Comparison of ENCODE assay signal across 19 cellular contexts in the genomic region with DNA sequence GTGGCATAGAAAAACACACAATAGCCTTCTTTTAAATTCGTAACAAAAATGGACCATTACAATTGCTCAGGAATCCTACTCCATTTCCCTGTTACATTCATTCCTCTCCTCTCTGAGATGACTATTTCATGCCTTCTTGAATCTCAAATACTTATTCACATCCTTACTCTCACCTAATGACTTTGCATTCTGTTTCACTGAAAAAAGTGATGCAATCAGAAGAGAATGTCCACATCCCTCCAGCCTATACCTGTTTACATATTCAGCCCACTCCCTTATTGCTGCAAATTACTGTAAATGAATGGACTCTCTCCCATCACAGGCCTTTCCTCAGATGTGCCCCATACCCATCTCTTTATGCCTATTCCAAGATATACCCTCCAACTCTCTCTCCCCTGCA. TPM values are rescaled to one million over a fixed set of nuclear protein-coding genes. Genes with fewer than 3 reads are reported as not detected.
DNase-seq lines count a peak whose midpoint lies in the region; ATAC-seq, FAIRE-seq and TF ChIP-seq lines count a peak whose summit lies in the region.
"Had no signal": no experiment of that assay in that cellular context is flagged by ENCODE, and none has a peak within 500 bp of the region (broad histone marks: within the 10 kb centered on the region; RNA-seq: fewer than 3 reads in every experiment).

No MANE protein-coding gene starts in this region.

- H3K79me1 ChIP-seq in H1 (ENCODE audit: low read depth, low read length), result no peaks in the 10 kb centered on the region; the same call in 1 of the 2 replicates

- H3K27me3 ChIP-seq in PC-9 (ENCODE audit: insufficient read depth, low read depth) (no peaks in the 10 kb centered on the region), H1 (replicated peaks in 1 of 4; ENCODE audit: control insufficient read depth in 3 of 4, extremely low read depth in 1 of 4, insufficient read depth in 3 of 4, low read length in 3 of 4) (no peaks in the 10 kb centered on the region), kidney epithelial cell (ENCODE audit: control insufficient read depth, insufficient read depth, low read length) (no peaks in the 10 kb centered on the region), tibial nerve (no peaks in the 10 kb centered on the region), aorta (ENCODE audit: control insufficient read depth in 1 of 2, insufficient read depth in 2 of 2, low read length in 1 of 2) (no peaks in the 10 kb centered on the region)
- H3K27me3 ChIP-seq: SJCRH30 had no signal

- no peak overlapping the region for H4K5ac ChIP-seq in H1 (ENCODE audit: insufficient read length, low read depth, low read length)

- TF ChIP-seq RAD21 in H1 (IDR thresholded peaks at IDR 0.05 in 1 of 2, conservative IDR thresholded peaks at IDR 0.05 in 1 of 2; ENCODE audit: low read depth in 2 of 2, low read length in 2 of 2), result no peak

- no peak overlapping the region for H2BK15ac ChIP-seq in H1 (ENCODE audit: low read length)

- intact Hi-C loops in PC-9 (cut with micrococcal nuclease; ENCODE audit: unreplicated experiment), result no loop called here
- intact Hi-C loops in aorta (cut with DNase I), result no loop called here

- H2AFZ ChIP-seq in PC-9, result peak overlapping the region; percentile 6; the same call in 1 of the 2 replicates
- H2AFZ ChIP-seq in H1 (ENCODE audit: low read length), result no peak overlapping the region

- H3F3A ChIP-seq in PC-9 (ENCODE audit: insufficient read depth, low read depth), result peaks cover 7% of the 10 kb centered on the region; the same call in 1 of the 2 replicates

- H4K20me1 ChIP-seq in PC-9 (ENCODE audit: insufficient read depth), result no peaks in the 10 kb centered on the region
- no peaks in the 10 kb centered on the region for H4K20me1 ChIP-seq in H1 (replicated peaks in 1 of 2; ENCODE audit: control insufficient read depth in 1 of 2, insufficient read depth in 2 of 2, low read length in 2 of 2)

- H3K79me2 ChIP-seq in PC-9 (ENCODE audit: low read depth), result no peaks in the 10 kb centered on the region
- no peaks in the 10 kb centered on the region for H3K79me2 ChIP-seq in H1 (ENCODE audit: control insufficient read depth in 1 of 2, insufficient read depth in 2 of 2, low read length in 2 of 2)

- no peak overlapping the region for H3K18ac ChIP-seq in H1 (ENCODE audit: extremely low read depth, low read length)

- H3K4ac ChIP-seq in H1 (replicated peaks; ENCODE audit: insufficient read length, low read depth, low read length), result no peak overlapping the region

- H3K4me3 ChIP-seq in HEK293 (ENCODE audit: low read depth, low read length) (no peak overlapping the region), PC-9 (no peak overlapping the region), H1 (ENCODE audit: extremely low read depth in 1 of 4, insufficient read depth in 2 of 4, low read depth in 3 of 4, low read length in 4 of 4) (no peak overlapping the region), kidney epithelial cell (ENCODE audit: low read depth, low read length) (no peak overlapping the region), tibial nerve (no peak overlapping the region), aorta (ENCODE audit: low read length in 2 of 2) (no peak overlapping the region)
- H3K4me3 ChIP-seq: SJCRH30 had no signal

- H3K4me1 ChIP-seq in HEK293 (ENCODE audit: control insufficient read depth, insufficient read depth, low read length), result peaks cover 11% of the 10 kb centered on the region
- peaks cover 26% of the 10 kb centered on the region for H3K4me1 ChIP-seq in PC-9 (replicated peaks; ENCODE audit: insufficient read depth)
- H3K4me1 ChIP-seq in H1 (replicated peaks in 1 of 4; ENCODE audit: control insufficient read depth in 3 of 4, insufficient read depth in 4 of 4, low read length in 3 of 4), result no peaks in the 10 kb centered on the region
- H3K4me1 ChIP-seq in tibial nerve, result peaks cover 0 to 4% (median 0%) of the 10 kb centered on the region in 4 donors
- no peaks in the 10 kb centered on the region for H3K4me1 ChIP-seq in aorta (ENCODE audit: control insufficient read depth in 1 of 2, insufficient read depth in 2 of 2, low read length in 2 of 2)
- H3K4me1 ChIP-seq: SJCRH30 had no signal

- H2BK120ac ChIP-seq in H1 (replicated peaks; ENCODE audit: low read depth, low read length), result no peak overlapping the region

- H3K9me3 ChIP-seq in HEK293 (ENCODE audit: control insufficient read depth, insufficient read depth, low read depth, low read length) (no peaks in the 10 kb centered on the region), PC-9 (ENCODE audit: insufficient read depth, low read depth) (peaks cover 10% of the 10 kb centered on the region; the same call in 1 of the 2 replicates), H1 (ENCODE audit: insufficient read depth in 2 of 2, low read depth in 1 of 2, low read length in 1 of 2) (no peaks in the 10 kb centered on the region), tibial nerve (no peaks in the 10 kb centered on the region), aorta (ENCODE audit: control insufficient read depth, low read length) (no peaks in the 10 kb centered on the region)
- H3K9me3 ChIP-seq: SJCRH30 had no signal

- no peak for FAIRE-seq in H1 (lab: Jason Lieb, UNC)

- no peak for TF ChIP-seq CTCF in HEK293 (tag by site-specific recombination; IDR thresholded peaks at IDR 0.05)
- no peak for TF ChIP-seq CTCF in PC-9 (conservative IDR thresholded peaks at IDR 0.05)
- TF ChIP-seq CTCF in H1 (IDR thresholded peaks at IDR 0.05; ENCODE audit: control extremely low read depth in 1 of 3, insufficient read depth in 1 of 3, low read depth in 1 of 3, low read length in 3 of 3), result no peak
- TF ChIP-seq CTCF in kidney epithelial cell (IDR thresholded peaks at IDR 0.05; ENCODE audit: insufficient read depth, low read length, poor library complexity, severe bottlenecking), result no peak
- TF ChIP-seq CTCF in tibial nerve (IDR thresholded peaks at IDR 0.05), result no peak

- no peak overlapping the region for H3K9ac ChIP-seq in H1 (replicated peaks in 1 of 4; ENCODE audit: extremely low read depth in 1 of 4, low read depth in 3 of 4, low read length in 3 of 4)

- POLR2A ChIA-PET in HEK293 (lab: Yijun Ruan, JAX), result interaction anchor here (0.5 kb wide), 1 partner anchor 20 kb away, joined by 3 read pairs; no protein-coding TSS in a partner anchor
- POLR2A ChIA-PET in PC-9 (lab: Charles Lee; ENCODE audit: unreplicated experiment), result interaction anchor here (0.6 kb wide), 1 partner anchor 14 kb away, joined by 5 read pairs; no protein-coding TSS in a partner anchor
- POLR2A ChIA-PET in H1 (lab: Charles Lee; ENCODE audit: partially characterized antibody), result no interaction called here

- no peak overlapping the region for H2BK5ac ChIP-seq in H1 (ENCODE audit: low read depth, low read length)

- H4K8ac ChIP-seq in H1 (ENCODE audit: extremely low read depth, insufficient read depth, low read length), result no peak overlapping the region

- H3K27ac ChIP-seq in HEK293 (ENCODE audit: extremely low read depth, low read depth, low read length) (no peak overlapping the region), PC-9 (peak overlapping the region; percentile 59), H1 (ENCODE audit: low read depth, low read length) (no peak overlapping the region), tibial nerve (no peak overlapping the region), aorta (ENCODE audit: low read depth in 1 of 2, low read length in 2 of 2) (no peak overlapping the region)
- H3K27ac ChIP-seq: SJCRH30 had no signal

- no peaks in the 10 kb centered on the region; the same call in 1 of the 2 replicates for H3K23me2 ChIP-seq in H1 (ENCODE audit: low read depth, low read length)

- H3K56ac ChIP-seq in H1 (replicated peaks; ENCODE audit: insufficient read length, low read depth, low read length), result no peak overlapping the region

- WGBS in H1 (ENCODE audit: extremely low coverage in 1 of 2, insufficient coverage in 1 of 2, insufficient read length in 1 of 2, insufficient replicate concordance in 2 of 2, low coverage in 1 of 2, low lambda C conversion rate in 2 of 2, missing lambda C conversion rate in 1 of 2), 2 experiments, result 68% methylated on average over 1 of the region's 1 CpG; no CpG with 5 or more reads in 1 of the 2 experiments
- 47 to 60% methylated on average over 1 of the region's 1 CpG for WGBS in tibial nerve, 2 donors
- 17 to 34% methylated on average over 1 of the region's 1 CpG for WGBS in aorta, 2 donors

- CTCF ChIA-PET in HEK293 (lab: Yijun Ruan, JAX) (interaction anchor here (0.6 to 0.7 kb wide), 2 partner anchors 107 to 313 kb away, joined by 4 read pairs; no protein-coding TSS in a partner anchor), PC-9 (lab: Charles Lee) (no interaction called here), H1 (lab: Charles Lee; ENCODE audit: partially characterized antibody) (interaction anchor here (0.6 to 1.0 kb wide), 2 partner anchors 25 to 103 kb away, joined by 3 to 4 read pairs; no protein-coding TSS in a partner anchor)

- H2AK5ac ChIP-seq in H1 (ENCODE audit: low read depth, low read length), result no peak overlapping the region

- DNase-seq in PC-9 (peak in 1 of 2 experiments; percentile 49), H1 (ENCODE audit: low read depth in 1 of 2, low spot score in 2 of 2) (no peak), kidney epithelial cell (ENCODE audit: low read depth) (peak; percentile 10), NCI-H1105 treated with DMSO at 0.1 percent for 48 hours (lab: John Stamatoyannopoulos, UW) (no peak), tibial nerve (ENCODE audit: low spot score in 2 of 2) (no peak), aorta (no peak)
- DNase-seq in activated T-cell treated with anti-CD3 and anti-CD28 coated beads, Interleukin-2, amount 50 U/mL, for 48 hours, result no peak
- DNase-seq: C1 segment of cervical spinal cord; CD8-positive, alpha-beta memory T cell; DMS79; H9; NCI-H1417; NCI-H187; NCI-H2107; NCI-H2227 treated with DMSO at 0.1 percent for 48 hours; NCI-H510A treated with DMSO at 0.1 percent for 48 hours; NCI-H82; SJCRH30 had no signal

- H3K14ac ChIP-seq in H1 (ENCODE audit: insufficient read length), result no peak overlapping the region

- H2BK12ac ChIP-seq in H1 (ENCODE audit: low read depth, low read length), result no peak overlapping the region

- H2BK20ac ChIP-seq in H1 (ENCODE audit: low read length), result no peak overlapping the region

- no peaks in the 10 kb centered on the region for H3K36me3 ChIP-seq in HEK293 (ENCODE audit: control insufficient read depth in 2 of 2, insufficient read depth in 1 of 2, low read length in 2 of 2)
- H3K36me3 ChIP-seq in PC-9 (ENCODE audit: low read depth), result no peaks in the 10 kb centered on the region
- no peaks in the 10 kb centered on the region for H3K36me3 ChIP-seq in H1 (ENCODE audit: control insufficient read depth in 2 of 4, insufficient read depth in 4 of 4, low read length in 3 of 4)
- H3K36me3 ChIP-seq in kidney epithelial cell (ENCODE audit: control insufficient read depth, insufficient read depth, low read length), result no peaks in the 10 kb centered on the region
- no peaks in the 10 kb centered on the region for H3K36me3 ChIP-seq in tibial nerve
- H3K36me3 ChIP-seq in aorta (ENCODE audit: control insufficient read depth in 1 of 2, insufficient read depth in 2 of 2, low read length in 1 of 2), result no peaks in the 10 kb centered on the region
- H3K36me3 ChIP-seq: SJCRH30 had no signal

- H3K23ac ChIP-seq in H1 (ENCODE audit: insufficient read length), result no peak overlapping the region

- no TSS peak for BruUV-seq in PC-9 (replicated peaks; lab: Mats Ljungman, UMichigan)

- no peaks in the 10 kb centered on the region for H3K9me2 ChIP-seq in PC-9 (ENCODE audit: insufficient read depth)

- H3K4me2 ChIP-seq in PC-9, result peak overlapping the region; percentile 1; the same call in 1 of the 2 replicates
- H3K4me2 ChIP-seq in H1 (ENCODE audit: insufficient read depth in 1 of 2, low read depth in 2 of 2, low read length in 2 of 2), result no peak overlapping the region

- no peak for TF ChIP-seq POLR2A in H1 (IDR thresholded peaks at IDR 0.05; ENCODE audit: control extremely low read depth in 1 of 2, low read depth in 2 of 2, low read length in 2 of 2)
- TF ChIP-seq POLR2A in tibial nerve (IDR thresholded peaks at IDR 0.05), result no peak

- TF ChIP-seq EP300 in H1 (IDR thresholded peaks at IDR 0.05; ENCODE audit: borderline replicate concordance in 1 of 2, low read depth in 2 of 2, low read length in 2 of 2) (no peak), tibial nerve (IDR thresholded peaks at IDR 0.05) (no peak)

- H4K91ac ChIP-seq in H1 (replicated peaks; ENCODE audit: insufficient read length, low read length), result no peak overlapping the region

- ATAC-seq in aorta (ENCODE audit: low FRiP score), result no peak

RNA-seq across cellular contexts. Expression of gene TAAR1, which starts 8.6 kb away (rescaled TPM):
- total RNA-seq in PC-9 (2021) (not detected in 2 replicates), kidney epithelial cell (not detected in 2 replicates), tibial nerve (not detected), aorta (not detected)
- not detected in 2 replicates for total RNA-seq in H1 (2021; fragmentation: NEBNext Ultra II Directional; extraction: Animal tissue kit (Norgen Biotek cat#: 25700))
- polyA plus RNA-seq in H1 (2011; rRNA removed) (not detected in 2 replicates), aorta (not detected)
- polyA plus RNA-seq in H1 (2011; cell fraction: cytosol; rRNA removed), result not detected
- polyA plus RNA-seq in H1 (2011; cell fraction: nucleus; rRNA removed), result not detected
- not detected in 4 replicates for polyA plus RNA-seq in H1 (2012, experiment 1 of 2)
- polyA plus RNA-seq in H1 (2012, experiment 2 of 2), result not detected
- not detected for polyA plus RNA-seq in H1 (2013, experiment 1 of 2)
- not detected for polyA plus RNA-seq in H1 (2013, experiment 2 of 2)
- polyA minus RNA-seq in H1 (2011; rRNA and poly(A)+ RNA removed), result not detected in 2 replicates
- polyA minus RNA-seq in H1 (2011; cell fraction: cytosol; rRNA and poly(A)+ RNA removed), result not detected
- not detected for polyA minus RNA-seq in H1 (2011; cell fraction: nucleus; rRNA and poly(A)+ RNA removed)
- total RNA-seq: CD8-positive, alpha-beta memory T cell; H9; SJCRH30 had no signal
- polyA plus RNA-seq: CD8-positive, alpha-beta memory T cell had no signal

RNA-seq across cellular contexts. Expression of gene TAAR2, which starts 26.3 kb away (rescaled TPM):
- total RNA-seq in PC-9 (2021) (not detected in 2 replicates), kidney epithelial cell (not detected in 2 replicates), tibial nerve (not detected), aorta (not detected)
- not detected in 2 replicates for total RNA-seq in H1 (2021; fragmentation: NEBNext Ultra II Directional; extraction: Animal tissue kit (Norgen Biotek cat#: 25700))
- polyA plus RNA-seq in H1 (2011; rRNA removed) (not detected in 2 replicates), aorta (not detected)
- not detected for polyA plus RNA-seq in H1 (2011; cell fraction: cytosol; rRNA removed)
- not detected for polyA plus RNA-seq in H1 (2011; cell fraction: nucleus; rRNA removed)
- not detected in 4 replicates for polyA plus RNA-seq in H1 (2012, experiment 1 of 2)
- not detected for polyA plus RNA-seq in H1 (2012, experiment 2 of 2)
- not detected for polyA plus RNA-seq in H1 (2013, experiment 1 of 2)
- not detected for polyA plus RNA-seq in H1 (2013, experiment 2 of 2)
- polyA minus RNA-seq in H1 (2011; rRNA and poly(A)+ RNA removed), result not detected in 2 replicates
- not detected for polyA minus RNA-seq in H1 (2011; cell fraction: cytosol; rRNA and poly(A)+ RNA removed)
- polyA minus RNA-seq in H1 (2011; cell fraction: nucleus; rRNA and poly(A)+ RNA removed), result not detected
- total RNA-seq: CD8-positive, alpha-beta memory T cell; H9; SJCRH30 had no signal
- polyA plus RNA-seq: CD8-positive, alpha-beta memory T cell had no signal
